2 cellular contexts compared by ENCODE assay signal in genomic region chr1:53979712-53980450, GRCh38.
A peak's percentile ranks its signal among the peaks of the same experiment; 100 is the strongest.
TF ChIP-seq lines count a peak whose summit lies in the region.

No MANE protein-coding gene starts in this region.

TF ChIP-seq in GM12891, 5 proteins besides CTCF, POLR2A, EP300 and RAD21:
- TF ChIP-seq PAX5 (IDR thresholded peaks at IDR 0.05; ENCODE audit: insufficient read depth, low read length, severe bottlenecking) (no peak), POLR2AphosphoS5 (IDR thresholded peaks at IDR 0.05; ENCODE audit: low read depth, low read length) (no peak), SPI1 (IDR thresholded peaks at IDR 0.05; ENCODE audit: low read depth, low read length) (peak; percentile 52), TAF1 (IDR thresholded peaks at IDR 0.05; ENCODE audit: low read depth, low read length) (no peak), POU2F2 (IDR thresholded peaks at IDR 0.05; ENCODE audit: low read depth, low read length) (no peak)

TF ChIP-seq in K562, 482 proteins besides CTCF, POLR2A, EP300 and RAD21:
- peak; percentile 55 for TF ChIP-seq DACH1 (IDR thresholded peaks at IDR 0.05; ENCODE audit: partially characterized antibody)
- peak in 1 of 3 experiments; percentile 7 for TF ChIP-seq YY1 (IDR thresholded peaks at IDR 0.05; ENCODE audit: borderline replicate concordance in 1 of 3, control insufficient read depth in 1 of 3, extremely low read depth in 1 of 3, insufficient read depth in 3 of 3, insufficient read length in 1 of 3, insufficient replicate concordance in 2 of 3, low read depth in 1 of 3, low read length in 2 of 3)
- TF ChIP-seq SPI1 (IDR thresholded peaks at IDR 0.05; ENCODE audit: borderline replicate concordance, low read depth, low read length): peak; percentile 50; the same call in 1 of the 2 replicates
- no peak for TF ChIP-seq ZBTB26 (CRISPR knock-in tag; IDR thresholded peaks at IDR 0.05)
- no peak for TF ChIP-seq ATF4 (CRISPR knock-in tag; IDR thresholded peaks at IDR 0.05)
- no peak for TF ChIP-seq NCOR1 (IDR thresholded peaks at IDR 0.05)
- peak; percentile 32 for TF ChIP-seq CTCFL (IDR thresholded peaks at IDR 0.05; ENCODE audit: borderline replicate concordance, insufficient read depth, low read depth, low read length, poor library complexity, severe bottlenecking)
